In the genomic region with DNA sequence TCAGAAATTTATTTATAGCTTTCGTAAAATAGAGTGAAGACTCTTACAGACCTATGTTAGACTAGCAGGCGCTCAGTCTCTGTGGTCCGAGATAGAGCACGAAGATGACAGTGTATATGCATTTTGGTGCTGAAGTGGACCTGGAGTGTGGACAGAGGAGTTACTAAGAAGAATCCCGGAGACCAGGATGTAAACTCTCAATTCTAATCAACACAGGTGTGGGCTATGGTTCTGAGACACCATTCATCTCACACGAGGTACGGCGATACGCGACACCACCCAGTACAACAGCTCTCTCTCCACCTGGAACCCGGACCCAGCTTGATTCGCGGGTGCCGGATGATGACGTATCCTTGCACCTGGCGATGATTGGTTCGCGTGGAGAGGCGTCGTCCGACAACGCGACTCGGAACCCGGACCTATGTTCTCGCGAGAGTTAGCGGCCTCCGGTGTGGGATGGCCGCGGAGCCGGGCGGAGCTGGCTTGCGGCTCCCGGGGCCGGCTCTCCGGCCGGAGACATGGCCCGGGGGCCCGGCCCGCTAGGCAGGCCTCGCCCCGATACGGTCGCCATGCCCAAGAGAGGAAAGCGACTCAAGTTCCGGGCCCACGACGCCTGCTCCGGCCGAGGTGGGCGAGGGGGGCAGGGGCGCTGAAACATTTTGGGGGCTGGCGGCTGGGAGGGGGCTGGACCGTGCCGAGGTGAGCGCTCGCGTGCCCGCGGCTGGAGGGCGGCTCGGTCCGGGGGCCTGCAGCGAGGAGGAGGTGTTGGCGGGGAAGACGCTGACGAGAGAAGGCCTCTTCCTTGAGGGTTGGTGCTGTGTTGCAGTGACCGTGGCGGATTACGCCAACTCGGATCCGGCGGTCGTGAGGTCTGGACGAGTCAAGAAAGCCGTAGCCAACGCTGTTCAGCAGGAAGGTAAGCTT, we compare ENCODE assay signal across 8 cellular contexts. TPM values are rescaled to one million over a fixed set of nuclear protein-coding genes. Genes with fewer than 3 reads are reported as not detected.
A peak's percentile ranks its signal among the peaks of the same experiment; 100 is the strongest.
DNase-seq lines count a peak whose midpoint lies in the region; ATAC-seq, FAIRE-seq and TF ChIP-seq lines count a peak whose summit lies in the region.

TMEM183A (plus strand) TSS at position 427 of the 924 bp plus-strand sequence; CDS start at position 519, 92 bp downstream.

- DNase-seq in NCI-H187 treated with DMSO at 0.1 percent for 48 hours (lab: John Stamatoyannopoulos, UW) (peak; percentile 96), anterior cingulate cortex (lab: John Stamatoyannopoulos, UW) (peak; percentile 63 to 97 (median 92)), right atrium auricular region (ENCODE audit: low spot score) (peak; percentile 97), psoas muscle (peak; percentile 96 to 98), urothelium cell line (ENCODE audit: low spot score) (peak; percentile 97)

- H3K4me3 ChIP-seq in right atrium auricular region (peak within 1 kb of the TSS; percentile 69 to 94), psoas muscle (peak within 1 kb of the TSS; percentile 74)

- ATAC-seq in GM18498 (IDR thresholded peaks at IDR 0.05; ENCODE audit: unreplicated experiment) (peak; percentile 95), HG02938 (IDR thresholded peaks at IDR 0.05; ENCODE audit: unreplicated experiment) (peak; percentile 90), psoas muscle (peak; percentile 98 to 99 (median 98))

- TF ChIP-seq CTCF in right atrium auricular region (IDR thresholded peaks at IDR 0.05) (no peak), psoas muscle (IDR thresholded peaks at IDR 0.05) (no peak)

- peak within 1 kb of the TSS; percentile 88 to 94 for H3K27ac ChIP-seq in right atrium auricular region
- H3K27ac ChIP-seq in psoas muscle: peak within 1 kb of the TSS; percentile 90

- H3K9me3 ChIP-seq in right atrium auricular region (no peaks in the 10 kb centered on the region), psoas muscle (no peaks in the 10 kb centered on the region)

- peaks cover 23% of the 10 kb centered on the region for H3K36me3 ChIP-seq in right atrium auricular region
- H3K36me3 ChIP-seq in psoas muscle (ENCODE audit: insufficient read depth in 1 of 2, low read depth in 1 of 2): peaks cover 0 to 34% of the 10 kb centered on the region in 2 donors

- H3K4me1 ChIP-seq in right atrium auricular region (peaks cover 0 to 13% of the 10 kb centered on the region in 2 donors), psoas muscle (peaks cover 14% of the 10 kb centered on the region)

- intact Hi-C loops in T-helper 2 cell treated with Interferon-gamma antibody and Interleukin-4, amounts not matched to agents 100 ng/mL and 5 ng/mL, for 36 hours (cut with micrococcal nuclease): loop anchor here (1.0 to 10.0 kb wide), 7 partner anchors 19 to 842 kb away; partner anchors contain the start of genes ADIPOR1, KLHL12, PCAT6 and PPFIA4
- intact Hi-C loops in psoas muscle (cut with DNase I): loop anchor here (5.0 kb wide), 1 partner anchor 40 kb away; the partner anchor contains the start of gene CYB5R1 (in 2 of the 2)

- H3K27me3 ChIP-seq in right atrium auricular region: no peaks in the 10 kb centered on the region
- no peaks in the 10 kb centered on the region for H3K27me3 ChIP-seq in psoas muscle (ENCODE audit: insufficient read depth in 3 of 3, low read length in 2 of 3)

- peak; percentile 94 for FAIRE-seq in urothelium cell line (lab: Jason Lieb, UNC)

- WGBS in psoas muscle, 3 donors: 0 to 1% (median 0%) methylated on average over 71 to 78 of the region's 78 CpGs

RNA-seq across cellular contexts. Expression of gene TMEM183A, which starts in this region (rescaled TPM):
- 64.8 and 69.5 TPM in 2 replicates for total RNA-seq in T-helper 2 cell treated with Interferon-gamma antibody and Interleukin-4, amounts not matched to agents 100 ng/mL and 5 ng/mL, for 36 hours
- total RNA-seq in right atrium auricular region: 10 to 100 TPM; 29.6 to 39.1 TPM
- total RNA-seq in psoas muscle: 10 to 100 TPM; 17.1 to 25.6 (median 19.2) TPM
- polyA plus RNA-seq in psoas muscle: 10 to 100 TPM; 19.0 to 33.9 (median 29.9) TPM

Comparison
In these comparisons a context has a peak if more than half of its experiments do, and no peak if none do; other contexts are left out.
1. Peak in every context shown above with its lines: DNase-seq, ATAC-seq, H3K4me3 ChIP-seq and H3K27ac ChIP-seq.